Comparison of ENCODE assay signal across 1 cellular context in the genomic region with DNA sequence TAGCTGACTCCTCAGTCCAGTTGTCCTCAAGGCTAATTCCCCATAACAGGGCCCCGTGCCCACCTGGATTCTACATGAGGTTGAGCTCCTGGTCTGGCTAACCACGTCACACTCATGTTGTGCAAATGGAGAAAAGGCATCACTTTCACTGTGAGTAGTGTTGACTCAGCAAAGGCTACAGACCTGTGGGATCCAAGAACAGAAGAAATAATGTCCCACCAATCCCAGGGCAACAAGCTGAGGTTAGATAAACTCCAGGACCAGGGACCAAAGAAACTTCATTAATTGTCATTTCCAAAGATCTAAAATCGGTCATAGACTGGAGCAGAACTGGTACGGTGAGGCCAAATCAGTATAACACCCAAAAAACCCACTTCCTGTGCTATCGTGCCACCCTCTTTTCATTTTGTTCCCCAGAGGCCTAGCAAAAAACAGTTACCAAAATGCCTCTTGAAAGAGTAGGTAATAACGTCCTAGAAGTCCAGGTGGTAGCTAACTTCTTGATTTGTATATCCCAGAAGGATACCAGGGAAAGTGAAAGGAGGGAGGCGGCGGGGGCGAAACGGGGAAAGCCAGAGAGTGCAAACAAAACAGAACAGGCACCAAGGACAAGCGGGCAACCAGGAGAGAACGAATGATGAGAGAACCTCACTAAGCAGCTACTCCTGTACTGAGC.
TF ChIP-seq lines count a peak whose summit lies in the region.

No MANE protein-coding gene starts in this region.

TF ChIP-seq in SK-N-SH treated with all-trans-retinoic acid at 6 μM for 48 hours, 23 proteins besides CTCF, POLR2A, EP300 and RAD21 (continued from another document):
- TF ChIP-seq, protein P1, sequence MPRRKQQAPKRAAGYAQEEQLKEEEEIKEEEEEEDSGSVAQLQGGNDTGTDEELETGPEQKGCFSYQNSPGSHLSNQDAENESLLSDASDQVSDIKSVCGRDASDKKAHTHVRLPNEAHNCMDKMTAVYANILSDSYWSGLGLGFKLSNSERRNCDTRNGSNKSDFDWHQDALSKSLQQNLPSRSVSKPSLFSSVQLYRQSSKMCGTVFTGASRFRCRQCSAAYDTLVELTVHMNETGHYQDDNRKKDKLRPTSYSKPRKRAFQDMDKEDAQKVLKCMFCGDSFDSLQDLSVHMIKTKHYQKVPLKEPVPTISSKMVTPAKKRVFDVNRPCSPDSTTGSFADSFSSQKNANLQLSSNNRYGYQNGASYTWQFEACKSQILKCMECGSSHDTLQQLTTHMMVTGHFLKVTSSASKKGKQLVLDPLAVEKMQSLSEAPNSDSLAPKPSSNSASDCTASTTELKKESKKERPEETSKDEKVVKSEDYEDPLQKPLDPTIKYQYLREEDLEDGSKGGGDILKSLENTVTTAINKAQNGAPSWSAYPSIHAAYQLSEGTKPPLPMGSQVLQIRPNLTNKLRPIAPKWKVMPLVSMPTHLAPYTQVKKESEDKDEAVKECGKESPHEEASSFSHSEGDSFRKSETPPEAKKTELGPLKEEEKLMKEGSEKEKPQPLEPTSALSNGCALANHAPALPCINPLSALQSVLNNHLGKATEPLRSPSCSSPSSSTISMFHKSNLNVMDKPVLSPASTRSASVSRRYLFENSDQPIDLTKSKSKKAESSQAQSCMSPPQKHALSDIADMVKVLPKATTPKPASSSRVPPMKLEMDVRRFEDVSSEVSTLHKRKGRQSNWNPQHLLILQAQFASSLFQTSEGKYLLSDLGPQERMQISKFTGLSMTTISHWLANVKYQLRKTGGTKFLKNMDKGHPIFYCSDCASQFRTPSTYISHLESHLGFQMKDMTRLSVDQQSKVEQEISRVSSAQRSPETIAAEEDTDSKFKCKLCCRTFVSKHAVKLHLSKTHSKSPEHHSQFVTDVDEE (CRISPR knock-in tag; IDR thresholded peaks at IDR 0.05) = no peak
- no peak for TF ChIP-seq ESRRG (CRISPR knock-in tag; IDR thresholded peaks at IDR 0.05)
- no peak for TF ChIP-seq BACH2 (CRISPR knock-in tag; IDR thresholded peaks at IDR 0.05; ENCODE audit: borderline replicate concordance)
- no peak for TF ChIP-seq ISL1 (CRISPR knock-in tag; IDR thresholded peaks at IDR 0.05)
- no peak for TF ChIP-seq ZNF70 (CRISPR knock-in tag; IDR thresholded peaks at IDR 0.05)
- TF ChIP-seq ZFP3 (CRISPR knock-in tag; IDR thresholded peaks at IDR 0.05) = no peak
- TF ChIP-seq, protein P2, sequence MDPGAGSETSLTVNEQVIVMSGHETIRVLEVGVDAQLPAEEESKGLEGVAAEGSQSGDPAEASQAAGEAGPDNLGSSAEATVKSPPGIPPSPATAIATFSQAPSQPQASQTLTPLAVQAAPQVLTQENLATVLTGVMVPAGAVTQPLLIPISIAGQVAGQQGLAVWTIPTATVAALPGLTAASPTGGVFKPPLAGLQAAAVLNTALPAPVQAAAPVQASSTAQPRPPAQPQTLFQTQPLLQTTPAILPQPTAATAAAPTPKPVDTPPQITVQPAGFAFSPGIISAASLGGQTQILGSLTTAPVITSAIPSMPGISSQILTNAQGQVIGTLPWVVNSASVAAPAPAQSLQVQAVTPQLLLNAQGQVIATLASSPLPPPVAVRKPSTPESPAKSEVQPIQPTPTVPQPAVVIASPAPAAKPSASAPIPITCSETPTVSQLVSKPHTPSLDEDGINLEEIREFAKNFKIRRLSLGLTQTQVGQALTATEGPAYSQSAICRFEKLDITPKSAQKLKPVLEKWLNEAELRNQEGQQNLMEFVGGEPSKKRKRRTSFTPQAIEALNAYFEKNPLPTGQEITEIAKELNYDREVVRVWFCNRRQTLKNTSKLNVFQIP (CRISPR knock-in tag; IDR thresholded peaks at IDR 0.05; ENCODE audit: borderline replicate concordance, low read depth) = no peak
- TF ChIP-seq, protein P3, sequence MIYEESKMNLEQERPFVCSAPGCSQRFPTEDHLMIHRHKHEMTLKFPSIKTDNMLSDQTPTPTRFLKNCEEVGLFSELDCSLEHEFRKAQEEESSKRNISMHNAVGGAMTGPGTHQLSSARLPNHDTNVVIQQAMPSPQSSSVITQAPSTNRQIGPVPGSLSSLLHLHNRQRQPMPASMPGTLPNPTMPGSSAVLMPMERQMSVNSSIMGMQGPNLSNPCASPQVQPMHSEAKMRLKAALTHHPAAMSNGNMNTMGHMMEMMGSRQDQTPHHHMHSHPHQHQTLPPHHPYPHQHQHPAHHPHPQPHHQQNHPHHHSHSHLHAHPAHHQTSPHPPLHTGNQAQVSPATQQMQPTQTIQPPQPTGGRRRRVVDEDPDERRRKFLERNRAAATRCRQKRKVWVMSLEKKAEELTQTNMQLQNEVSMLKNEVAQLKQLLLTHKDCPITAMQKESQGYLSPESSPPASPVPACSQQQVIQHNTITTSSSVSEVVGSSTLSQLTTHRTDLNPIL (CRISPR knock-in tag; IDR thresholded peaks at IDR 0.05; ENCODE audit: low read depth) = no peak
- TF ChIP-seq, protein P4, sequence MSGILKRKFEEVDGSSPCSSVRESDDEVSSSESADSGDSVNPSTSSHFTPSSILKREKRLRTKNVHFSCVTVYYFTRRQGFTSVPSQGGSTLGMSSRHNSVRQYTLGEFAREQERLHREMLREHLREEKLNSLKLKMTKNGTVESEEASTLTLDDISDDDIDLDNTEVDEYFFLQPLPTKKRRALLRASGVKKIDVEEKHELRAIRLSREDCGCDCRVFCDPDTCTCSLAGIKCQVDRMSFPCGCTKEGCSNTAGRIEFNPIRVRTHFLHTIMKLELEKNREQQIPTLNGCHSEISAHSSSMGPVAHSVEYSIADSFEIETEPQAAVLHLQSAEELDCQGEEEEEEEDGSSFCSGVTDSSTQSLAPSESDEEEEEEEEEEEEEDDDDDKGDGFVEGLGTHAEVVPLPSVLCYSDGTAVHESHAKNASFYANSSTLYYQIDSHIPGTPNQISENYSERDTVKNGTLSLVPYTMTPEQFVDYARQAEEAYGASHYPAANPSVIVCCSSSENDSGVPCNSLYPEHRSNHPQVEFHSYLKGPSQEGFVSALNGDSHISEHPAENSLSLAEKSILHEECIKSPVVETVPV (CRISPR knock-in tag; IDR thresholded peaks at IDR 0.05) = no peak
- no peak for TF ChIP-seq ARNTL (CRISPR knock-in tag; IDR thresholded peaks at IDR 0.05; ENCODE audit: borderline replicate concordance, low read depth)
- TF ChIP-seq GLIS3 (CRISPR knock-in tag; IDR thresholded peaks at IDR 0.05) = no peak
- no peak for TF ChIP-seq OSR1 (CRISPR knock-in tag; IDR thresholded peaks at IDR 0.05)
- TF ChIP-seq, protein P5, sequence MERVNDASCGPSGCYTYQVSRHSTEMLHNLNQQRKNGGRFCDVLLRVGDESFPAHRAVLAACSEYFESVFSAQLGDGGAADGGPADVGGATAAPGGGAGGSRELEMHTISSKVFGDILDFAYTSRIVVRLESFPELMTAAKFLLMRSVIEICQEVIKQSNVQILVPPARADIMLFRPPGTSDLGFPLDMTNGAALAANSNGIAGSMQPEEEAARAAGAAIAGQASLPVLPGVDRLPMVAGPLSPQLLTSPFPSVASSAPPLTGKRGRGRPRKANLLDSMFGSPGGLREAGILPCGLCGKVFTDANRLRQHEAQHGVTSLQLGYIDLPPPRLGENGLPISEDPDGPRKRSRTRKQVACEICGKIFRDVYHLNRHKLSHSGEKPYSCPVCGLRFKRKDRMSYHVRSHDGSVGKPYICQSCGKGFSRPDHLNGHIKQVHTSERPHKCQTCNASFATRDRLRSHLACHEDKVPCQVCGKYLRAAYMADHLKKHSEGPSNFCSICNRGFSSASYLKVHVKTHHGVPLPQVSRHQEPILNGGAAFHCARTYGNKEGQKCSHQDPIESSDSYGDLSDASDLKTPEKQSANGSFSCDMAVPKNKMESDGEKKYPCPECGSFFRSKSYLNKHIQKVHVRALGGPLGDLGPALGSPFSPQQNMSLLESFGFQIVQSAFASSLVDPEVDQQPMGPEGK (CRISPR knock-in tag; IDR thresholded peaks at IDR 0.05; ENCODE audit: borderline replicate concordance) = no peak
